In genomic region chr2:20226152-20226545, GRCh38 we compare ENCODE assay signal across 12 cellular contexts. TPM values are rescaled to one million over a fixed set of nuclear protein-coding genes. Genes with fewer than 3 reads are reported as not detected.
DNase-seq lines count a peak whose midpoint lies in the region; ATAC-seq and TF ChIP-seq lines count a peak whose summit lies in the region.
"Had no signal": no experiment of that assay in that cellular context is flagged by ENCODE, and none has a peak within 500 bp of the region (broad histone marks: within the 10 kb centered on the region; RNA-seq: fewer than 3 reads in every experiment).

No MANE protein-coding gene starts in this region.

- H3K4me1 ChIP-seq in CD8-positive, alpha-beta memory T cell (ENCODE audit: insufficient read depth, low read length): no peaks in the 10 kb centered on the region
- H3K4me1 ChIP-seq in Peyer's patch (peaks cover 0 to 39% (median 11%) of the 10 kb centered on the region in 4 donors), endodermal cell (ENCODE audit: control insufficient read depth, insufficient read depth, low read length) (peaks cover 3% of the 10 kb centered on the region)

- peaks cover 0 to 16% (median 4%) of the 10 kb centered on the region in 3 donors for H3K4me1 Mint-ChIP-seq in CD8-positive, alpha-beta memory T cell
- H3K4me1 Mint-ChIP-seq in endodermal cell: peaks cover 16% of the 10 kb centered on the region
- peaks cover 27% of the 10 kb centered on the region for H3K4me1 Mint-ChIP-seq in neural crest cell

- H3K4me3 ChIP-seq in CD8-positive, alpha-beta memory T cell (ENCODE audit: low read length): no peak overlapping the region
- H3K4me3 ChIP-seq in Peyer's patch (peak overlapping the region in 1 of 4 donors; percentile 89), endodermal cell (ENCODE audit: low read length) (no peak overlapping the region)

- CTCF ChIA-PET in CD8-positive, alpha-beta memory T cell (lab: Charles Lee): no interaction called here

- no peak for ATAC-seq in GM19395 (IDR thresholded peaks at IDR 0.05; ENCODE audit: unreplicated experiment)

- no peak for TF ChIP-seq POLR2A in Peyer's patch (IDR thresholded peaks at IDR 0.05)

- 90 to 93% methylated on average over 12 to 14 of the region's 14 CpGs for WGBS in endodermal cell (ENCODE audit: insufficient coverage in 1 of 2, insufficient read length in 1 of 2), 2 experiments

- no peak overlapping the region for H3K9ac ChIP-seq in endodermal cell (ENCODE audit: extremely low read depth, low read length, poor library complexity, severe bottlenecking)

- no peaks in the 10 kb centered on the region for H3K36me3 Mint-ChIP-seq in CD8-positive, alpha-beta memory T cell
- H3K36me3 Mint-ChIP-seq in endodermal cell (ENCODE audit: low read depth) (no peaks in the 10 kb centered on the region), neural crest cell (ENCODE audit: low read depth) (no peaks in the 10 kb centered on the region)

- no peak for DNase-seq in CD8-positive, alpha-beta memory T cell
- DNase-seq in Peyer's patch: no peak
- peak; percentile 53 for DNase-seq in endodermal cell
- no peak for DNase-seq in neural crest cell (ENCODE audit: low read depth, low spot score)
- no peak for DNase-seq in NCI-H2196 (lab: John Stamatoyannopoulos, UW; ENCODE audit: unreplicated experiment)
- no peak for DNase-seq in caudate nucleus (lab: John Stamatoyannopoulos, UW)
- DNase-seq in NCI-H526 (lab: John Stamatoyannopoulos, UW): no peak
- DNase-seq: activated CD4-positive, alpha-beta T cell treated with anti-CD3 and anti-CD28 coated beads, Interleukin-2, amount 50 U/mL, for 48 hours; activated naive CD4-positive, alpha-beta T cell treated with anti-CD3 and anti-CD28 coated beads for 36 hours; cerebellar nuclear complex; stimulated activated CD4-positive, alpha-beta T cell treated with anti-CD3 and anti-CD28 coated beads, Interleukin-4, amount 100 ng/mL, for 4 hours had no signal

- POLR2A ChIA-PET in CD8-positive, alpha-beta memory T cell (lab: Charles Lee): no interaction called here

- no peaks in the 10 kb centered on the region for H3K36me3 ChIP-seq in CD8-positive, alpha-beta memory T cell (ENCODE audit: insufficient read depth, low read length)
- H3K36me3 ChIP-seq in Peyer's patch: no peaks in the 10 kb centered on the region
- no peaks in the 10 kb centered on the region for H3K36me3 ChIP-seq in endodermal cell (ENCODE audit: control insufficient read depth, insufficient read depth, low read length)

- H3K9me3 Mint-ChIP-seq in CD8-positive, alpha-beta memory T cell: peaks cover 0 to 2% (median 0%) of the 10 kb centered on the region in 5 donors
- H3K9me3 Mint-ChIP-seq in endodermal cell: no peaks in the 10 kb centered on the region
- H3K9me3 Mint-ChIP-seq in neural crest cell: no peaks in the 10 kb centered on the region
- H3K9me3 Mint-ChIP-seq: activated naive CD4-positive, alpha-beta T cell treated with anti-CD3 and anti-CD28 coated beads for 36 hours had no signal

- peak overlapping the region in 4 of 7 donors; percentile 27 to 74 (median 42) for H3K4me3 Mint-ChIP-seq in CD8-positive, alpha-beta memory T cell
- no peak overlapping the region for H3K4me3 Mint-ChIP-seq in endodermal cell
- peak overlapping the region; percentile 94 for H3K4me3 Mint-ChIP-seq in neural crest cell

- no peaks in the 10 kb centered on the region for H3K9me3 ChIP-seq in CD8-positive, alpha-beta memory T cell (ENCODE audit: low read length)
- H3K9me3 ChIP-seq in Peyer's patch: no peaks in the 10 kb centered on the region
- no peaks in the 10 kb centered on the region for H3K9me3 ChIP-seq in endodermal cell (ENCODE audit: control insufficient read depth, low read length)

- H3K27me3 ChIP-seq in CD8-positive, alpha-beta memory T cell (ENCODE audit: insufficient read depth, low read length, poor library complexity, severe bottlenecking): no peaks in the 10 kb centered on the region
- H3K27me3 ChIP-seq in Peyer's patch (no peaks in the 10 kb centered on the region), endodermal cell (ENCODE audit: control insufficient read depth, insufficient read depth, low read length, poor library complexity, severe bottlenecking) (peaks cover 27% of the 10 kb centered on the region)

- no peak overlapping the region for H3K27ac Mint-ChIP-seq in CD8-positive, alpha-beta memory T cell
- H3K27ac Mint-ChIP-seq in endodermal cell (no peak overlapping the region), neural crest cell (ENCODE audit: unreplicated experiment) (no peak overlapping the region)
- H3K27ac Mint-ChIP-seq: activated naive CD4-positive, alpha-beta T cell treated with anti-CD3 and anti-CD28 coated beads for 36 hours had no signal

- H3K27me3 Mint-ChIP-seq in CD8-positive, alpha-beta memory T cell: peaks cover 32 to 60% of the 10 kb centered on the region in 2 donors
- H3K27me3 Mint-ChIP-seq in endodermal cell (ENCODE audit: insufficient read depth) (peaks cover 28% of the 10 kb centered on the region), neural crest cell (ENCODE audit: low read depth) (no peaks in the 10 kb centered on the region)

- no peak overlapping the region for H3K27ac ChIP-seq in CD8-positive, alpha-beta memory T cell (ENCODE audit: low read depth, low read length)
- H3K27ac ChIP-seq in Peyer's patch (peak overlapping the region in 3 of 4 donors; percentile 79 to 100 (median 94)), endodermal cell (ENCODE audit: low read depth, low read length) (no peak overlapping the region), caudate nucleus (ENCODE audit: low read depth, low read length) (no peak overlapping the region)

- TF ChIP-seq CTCF in Peyer's patch (IDR thresholded peaks at IDR 0.05) (no peak), endodermal cell (conservative IDR thresholded peaks at IDR 0.05) (no peak), neural crest cell (conservative IDR thresholded peaks at IDR 0.05) (no peak)

RNA-seq across cellular contexts. Expression of gene SDC1, which starts 1.2 kb away (rescaled TPM):
- under 1 TPM; 0.13 to 0.27 TPM for total RNA-seq in CD8-positive, alpha-beta memory T cell
- polyA plus RNA-seq in CD8-positive, alpha-beta memory T cell: not detected
- total RNA-seq in Peyer's patch: 100 to 1,000 TPM in 3 of 4 donors, 10 to 100 TPM in 1; 25.6 to 343 (median 197) TPM
- 10 to 100 TPM; 12.7 to 19.2 TPM for total RNA-seq in endodermal cell
- 36.9 TPM for polyA plus RNA-seq in endodermal cell (2013, experiment 1 of 2)
- 39.5 TPM for polyA plus RNA-seq in endodermal cell (2013, experiment 2 of 2)
- 81.0 and 85.4 TPM in 2 replicates for total RNA-seq in neural crest cell

Comparison
In these comparisons a context has a peak if more than half of its experiments do, and no peak if none do; other contexts are left out.
1. H3K27ac ChIP-seq: peak in Peyer's patch (3 of 4); none in CD8-positive, alpha-beta memory T cell (single experiment), endodermal cell (single experiment) and caudate nucleus (single experiment).
2. RNA of gene SDC1, which starts 1.2 kb away (total RNA-seq): 25.6 to 343 TPM in Peyer's patch, 81.0 to 85.4 TPM in neural crest cell and 12.7 to 19.2 TPM in endodermal cell; 0.13 to 0.27 TPM in CD8-positive, alpha-beta memory T cell; every median in the first group is over 10 times any median in the second.